In the genomic region with DNA sequence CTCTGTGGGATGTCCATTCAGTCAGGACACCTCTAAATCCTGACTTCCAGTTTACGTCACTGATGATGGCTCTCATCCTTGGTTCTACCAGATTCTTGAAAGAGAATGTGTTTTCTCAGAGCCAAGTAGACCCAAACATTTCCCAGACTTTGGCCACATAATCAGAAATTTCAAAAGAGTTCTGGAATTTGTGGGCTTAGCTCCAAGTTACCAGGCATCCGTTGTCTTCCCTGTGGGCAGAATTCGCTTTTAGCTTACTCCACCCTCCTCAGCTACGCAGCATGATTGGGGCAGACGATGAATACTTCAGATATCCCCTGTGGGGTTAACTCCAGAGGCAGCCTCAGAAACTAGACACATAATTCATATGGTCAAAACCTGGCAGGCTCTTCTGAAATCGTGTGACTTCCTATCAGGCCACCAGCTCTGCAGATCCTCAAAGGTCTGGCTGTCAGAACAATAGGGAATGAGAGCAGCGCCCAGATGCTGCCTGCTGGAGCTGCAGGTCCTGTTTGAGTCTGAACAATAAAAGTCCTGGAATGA, we compare ENCODE assay signal across 11 cellular contexts. TPM values are rescaled to one million over a fixed set of nuclear protein-coding genes. Genes with fewer than 3 reads are reported as not detected.
DNase-seq lines count a peak whose midpoint lies in the region; ATAC-seq and TF ChIP-seq lines count a peak whose summit lies in the region.
"Had no signal": no experiment of that assay in that cellular context is flagged by ENCODE, and none has a peak within 500 bp of the region (broad histone marks: within the 10 kb centered on the region; RNA-seq: fewer than 3 reads in every experiment).

No MANE protein-coding gene starts in this region.

- ATAC-seq in activated T-cell treated with anti-CD3 and anti-CD28 coated beads, Interleukin-2, amount 50 U/mL, for 4 hours: no peak
- ATAC-seq in HG02798 (IDR thresholded peaks at IDR 0.05; ENCODE audit: poor library complexity, unreplicated experiment): no peak
- ATAC-seq: GM23338 had no signal

- H3K4me3 ChIP-seq in muscle layer of colon (ENCODE audit: low read depth in 1 of 2, low read length in 2 of 2) (peak overlapping the region in 1 of 2 donors; percentile 12), vagina (no peak overlapping the region)
- H3K4me3 ChIP-seq: GM23338 had no signal

- DNase-seq in activated T-cell treated with anti-CD3 and anti-CD28 coated beads, Interleukin-2, amount 50 U/mL, for 24 hours: no peak
- no peak for DNase-seq in activated T-cell treated with anti-CD3 and anti-CD28 coated beads, Interleukin-2, amount 50 U/mL, for 4 hours
- DNase-seq in dermis microvascular lymphatic vessel endothelial cell (ENCODE audit: low read depth in 2 of 2) (peak; percentile 42 to 65), vagina (ENCODE audit: extremely low spot score in 2 of 2) (no peak), GF-D8 (lab: John Stamatoyannopoulos, UW) (no peak), OCI-M2 (lab: John Stamatoyannopoulos, UW; ENCODE audit: unreplicated experiment) (no peak)
- DNase-seq: NCI-H1930 had no signal

- no peaks in the 10 kb centered on the region for H3K36me3 ChIP-seq in muscle layer of colon (ENCODE audit: insufficient read depth, low read length)
- H3K36me3 ChIP-seq in vagina: no peaks in the 10 kb centered on the region

- H3K4me3 Mint-ChIP-seq in activated T-cell treated with anti-CD3 and anti-CD28 coated beads, Interleukin-2, amount 50 U/mL, for 24 hours: no peak overlapping the region
- no peak overlapping the region for H3K4me3 Mint-ChIP-seq in activated T-cell treated with anti-CD3 and anti-CD28 coated beads, Interleukin-2, amount 50 U/mL, for 4 hours
- H3K4me3 Mint-ChIP-seq: GM23338 had no signal

- no peak overlapping the region for H3K9ac ChIP-seq in muscle layer of colon (ENCODE audit: low read length)

- H3K36me3 Mint-ChIP-seq in activated T-cell treated with anti-CD3 and anti-CD28 coated beads, Interleukin-2, amount 50 U/mL, for 24 hours (ENCODE audit: low read depth): peaks cover 42% of the 10 kb centered on the region
- H3K36me3 Mint-ChIP-seq in activated T-cell treated with anti-CD3 and anti-CD28 coated beads, Interleukin-2, amount 50 U/mL, for 4 hours (ENCODE audit: insufficient read depth): peaks cover 17% of the 10 kb centered on the region

- H3K4me1 Mint-ChIP-seq in activated T-cell treated with anti-CD3 and anti-CD28 coated beads, Interleukin-2, amount 50 U/mL, for 24 hours (ENCODE audit: low read depth): peaks cover 85% of the 10 kb centered on the region
- peaks cover 83% of the 10 kb centered on the region for H3K4me1 Mint-ChIP-seq in activated T-cell treated with anti-CD3 and anti-CD28 coated beads, Interleukin-2, amount 50 U/mL, for 4 hours (ENCODE audit: low read depth)

- intact Hi-C loops in vagina (cut with DNase I): no loop called here

- H3K27ac ChIP-seq in muscle layer of colon (ENCODE audit: low read depth, low read length): peak overlapping the region; percentile 77
- H3K27ac ChIP-seq in vagina: peak overlapping the region; percentile 55
- H3K27ac ChIP-seq: C4-2B had no signal

- H3K9me3 ChIP-seq in muscle layer of colon (ENCODE audit: low read length) (no peaks in the 10 kb centered on the region), vagina (no peaks in the 10 kb centered on the region)

- peak overlapping the region; percentile 4 for H3K27ac Mint-ChIP-seq in activated T-cell treated with anti-CD3 and anti-CD28 coated beads, Interleukin-2, amount 50 U/mL, for 24 hours
- H3K27ac Mint-ChIP-seq: GM23338 had no signal

- H3K4me1 ChIP-seq in muscle layer of colon (ENCODE audit: insufficient read depth, low read length): peaks cover 77% of the 10 kb centered on the region
- H3K4me1 ChIP-seq in vagina: peaks cover 76% of the 10 kb centered on the region

- no peak for TF ChIP-seq POLR2A in vagina (IDR thresholded peaks at IDR 0.05)

- no peaks in the 10 kb centered on the region for H3K27me3 ChIP-seq in muscle layer of colon (ENCODE audit: control insufficient read depth in 1 of 2, insufficient read depth in 2 of 2, low read length in 2 of 2)
- no peaks in the 10 kb centered on the region for H3K27me3 ChIP-seq in vagina

- no peak for TF ChIP-seq CTCF in vagina (IDR thresholded peaks at IDR 0.05)

- no peaks in the 10 kb centered on the region for H3K27me3 Mint-ChIP-seq in activated T-cell treated with anti-CD3 and anti-CD28 coated beads, Interleukin-2, amount 50 U/mL, for 24 hours
- no peaks in the 10 kb centered on the region for H3K27me3 Mint-ChIP-seq in activated T-cell treated with anti-CD3 and anti-CD28 coated beads, Interleukin-2, amount 50 U/mL, for 4 hours (ENCODE audit: low read depth)

- H3K9me3 Mint-ChIP-seq in activated T-cell treated with anti-CD3 and anti-CD28 coated beads, Interleukin-2, amount 50 U/mL, for 24 hours: no peaks in the 10 kb centered on the region
- no peaks in the 10 kb centered on the region for H3K9me3 Mint-ChIP-seq in activated T-cell treated with anti-CD3 and anti-CD28 coated beads, Interleukin-2, amount 50 U/mL, for 4 hours
- H3K9me3 Mint-ChIP-seq: GM23338 had no signal

RNA-seq across cellular contexts. Expression of a gene that starts 30.6 kb away (rescaled TPM):
- total RNA-seq in activated T-cell treated with anti-CD3 and anti-CD28 coated beads, Interleukin-2, amount 50 U/mL, for 4 hours: 10 to 100 TPM; 28.2 to 33.0 (median 29.8) TPM
- 6.8 and 10.7 TPM in 2 replicates for total RNA-seq in dermis microvascular lymphatic vessel endothelial cell
- total RNA-seq in vagina: 43.5 TPM

Comparison
In these comparisons a context has a peak if more than half of its experiments do, and no peak if none do; other contexts are left out.
1. DNase-seq: peak in dermis microvascular lymphatic vessel endothelial cell (2 of 2); none in activated T-cell treated with anti-CD3 and anti-CD28 coated beads, Interleukin-2, amount 50 U/mL, for 24 hours (single experiment), activated T-cell treated with anti-CD3 and anti-CD28 coated beads, Interleukin-2, amount 50 U/mL, for 4 hours (single experiment), vagina (0 of 2), GF-D8 (single experiment) and OCI-M2 (single experiment).